14 cellular contexts compared by ENCODE assay signal in the genomic region with DNA sequence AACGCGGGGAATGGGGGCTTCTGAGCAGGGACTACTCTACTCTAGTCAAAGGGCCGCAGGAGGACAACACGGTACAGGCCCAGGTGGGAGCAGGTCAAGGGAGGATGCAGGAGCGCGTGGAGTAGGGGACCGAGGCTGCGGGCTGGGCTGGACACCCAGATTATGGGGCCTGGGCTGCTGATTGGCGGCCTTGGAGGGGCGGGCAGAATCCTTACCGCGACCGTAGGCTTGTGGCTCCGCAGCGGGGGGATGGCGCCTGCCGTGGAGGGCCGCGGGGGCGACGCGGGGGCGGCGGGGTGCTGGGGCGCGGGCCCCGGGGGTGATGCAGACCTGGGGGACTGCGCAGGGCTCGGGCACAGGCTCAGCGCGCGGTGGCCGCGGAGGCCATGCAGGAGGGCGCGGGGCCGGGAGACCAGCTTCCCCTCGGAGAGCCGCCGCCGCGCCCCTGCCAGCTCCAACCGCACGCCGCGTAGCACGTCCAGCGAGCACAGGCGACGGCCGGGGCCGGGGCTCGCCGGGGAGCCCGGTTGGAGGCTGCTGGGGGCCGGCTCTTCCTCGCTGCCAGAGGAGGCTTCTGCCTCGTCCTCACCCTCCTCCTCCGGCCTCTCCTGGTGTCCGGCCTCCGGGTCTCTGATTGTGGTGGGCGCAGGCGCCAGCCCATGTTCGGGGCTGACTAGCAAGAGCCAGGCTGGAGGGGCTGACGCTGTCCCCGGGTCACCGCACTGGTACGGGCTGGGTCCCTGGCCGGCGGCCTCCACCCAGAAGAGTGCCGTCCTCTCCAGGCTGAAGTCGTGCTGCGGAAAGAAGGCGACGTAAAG. TPM values are rescaled to one million over a fixed set of nuclear protein-coding genes. Genes with fewer than 3 reads are reported as not detected.
A peak's percentile ranks its signal among the peaks of the same experiment; 100 is the strongest.
DNase-seq lines count a peak whose midpoint lies in the region; ATAC-seq and TF ChIP-seq lines count a peak whose summit lies in the region.
"Had no signal": no experiment of that assay in that cellular context is flagged by ENCODE, and none has a peak within 500 bp of the region (broad histone marks: within the 10 kb centered on the region; RNA-seq: fewer than 3 reads in every experiment).

No MANE protein-coding gene starts in this region.

- WGBS in iPS DF 6.9 (ENCODE audit: insufficient coverage, insufficient read length): no CpG with 5 or more reads among the region's 75 CpGs

- peak overlapping the region; percentile 86 for H3K4me2 ChIP-seq in GM23338

- no peaks in the 10 kb centered on the region for H3F3A ChIP-seq in GM23338 (replicated peaks; ENCODE audit: low read depth)

- H3K4me3 ChIP-seq in GM23338 (peak overlapping the region; percentile 66), RWPE2 (ENCODE audit: severe bottlenecking) (no peak overlapping the region), iPS DF 6.9 (ENCODE audit: low read length) (peak overlapping the region; percentile 28; the same call in 1 of the 2 replicates)

- H3K4me1 ChIP-seq in GM23338 (ENCODE audit: insufficient read depth) (peaks cover 5% of the 10 kb centered on the region; the same call in 1 of the 2 replicates), RWPE2 (ENCODE audit: insufficient read depth, poor library complexity, severe bottlenecking) (no peaks in the 10 kb centered on the region), iPS DF 6.9 (ENCODE audit: control insufficient read depth, insufficient read depth, low read length) (no peaks in the 10 kb centered on the region; the same call in 1 of the 2 replicates)

- H3K9me3 Mint-ChIP-seq in GM23338: no peaks in the 10 kb centered on the region
- no peaks in the 10 kb centered on the region for H3K9me3 Mint-ChIP-seq in progenitor cell of endocrine pancreas (ENCODE audit: low read depth)
- H3K9me3 Mint-ChIP-seq: activated naive CD8-positive, alpha-beta T cell treated with anti-CD3 and anti-CD28 coated beads, Interleukin-2, amount 50 U/mL, for 24 hours; CD4-positive, alpha-beta memory T cell; naive thymus-derived CD4-positive, alpha-beta T cell had no signal

- H3K79me2 ChIP-seq in GM23338 (replicated peaks; ENCODE audit: insufficient read depth): no peaks in the 10 kb centered on the region

- H2AFZ ChIP-seq in GM23338: peak overlapping the region; percentile 95

- H3K4me3 Mint-ChIP-seq in GM23338: peak overlapping the region; percentile 87
- peak overlapping the region; percentile 58 for H3K4me3 Mint-ChIP-seq in progenitor cell of endocrine pancreas (ENCODE audit: low read depth)
- H3K4me3 Mint-ChIP-seq: activated CD8-positive, alpha-beta memory T cell treated with anti-CD3 and anti-CD28 coated beads, Interleukin-2, amount 10 ng/mL, durations not matched to agents 7 days and 5 days; activated naive CD8-positive, alpha-beta T cell treated with anti-CD3 and anti-CD28 coated beads, Interleukin-2, amount 50 U/mL, for 24 hours; CD4-positive, alpha-beta memory T cell; naive thymus-derived CD4-positive, alpha-beta T cell had no signal

- H3K27me3 Mint-ChIP-seq in GM23338 (ENCODE audit: insufficient read depth, low read depth, poor library complexity) (peaks cover 13% of the 10 kb centered on the region), progenitor cell of endocrine pancreas (peaks cover 8% of the 10 kb centered on the region)
- H3K27me3 Mint-ChIP-seq: activated CD8-positive, alpha-beta memory T cell treated with anti-CD3 and anti-CD28 coated beads, Interleukin-2, amount 10 ng/mL, durations not matched to agents 7 days and 5 days; activated naive CD8-positive, alpha-beta T cell treated with anti-CD3 and anti-CD28 coated beads, Interleukin-2, amount 50 U/mL, for 24 hours; CD4-positive, alpha-beta memory T cell; naive thymus-derived CD4-positive, alpha-beta T cell had no signal

- no peaks in the 10 kb centered on the region for H3K9me2 ChIP-seq in GM23338 (ENCODE audit: insufficient read depth)

- H3K36me3 Mint-ChIP-seq in GM23338 (ENCODE audit: low read depth) (no peaks in the 10 kb centered on the region), progenitor cell of endocrine pancreas (ENCODE audit: insufficient read depth) (peaks cover 14% of the 10 kb centered on the region)

- DNase-seq in GM23338 (ENCODE audit: low spot score) (peak; percentile 80), RWPE2 (ENCODE audit: low spot score) (peak; percentile 72), iPS DF 6.9 (ENCODE audit: low read depth, low spot score) (no peak), progenitor cell of endocrine pancreas (ENCODE audit: low spot score, unreplicated experiment) (no peak), SIG-M5 (lab: John Stamatoyannopoulos, UW) (no peak), HuH-7.5 (ENCODE audit: low spot score) (no peak), NCI-H1436 (lab: John Stamatoyannopoulos, UW) (no peak)
- DNase-seq: NCI-H1417 treated with DMSO at 0.1 percent for 48 hours had no signal

- no peaks in the 10 kb centered on the region for H3K36me3 ChIP-seq in GM23338 (ENCODE audit: insufficient read depth)
- H3K36me3 ChIP-seq in RWPE2 (ENCODE audit: low read depth): peaks cover 33% of the 10 kb centered on the region
- no peaks in the 10 kb centered on the region for H3K36me3 ChIP-seq in iPS DF 6.9 (ENCODE audit: control insufficient read depth, insufficient read depth, low read length)

- TF ChIP-seq CTCF in GM23338 (conservative IDR thresholded peaks at IDR 0.05; ENCODE audit: low read depth in 2 of 2): no peak; a peak in 1 of 4 replicates
- TF ChIP-seq CTCF in RWPE2 (IDR thresholded peaks at IDR 0.05; ENCODE audit: poor library complexity, severe bottlenecking): peak; percentile 44
- TF ChIP-seq CTCF in progenitor cell of endocrine pancreas (IDR thresholded peaks at IDR 0.05; ENCODE audit: unreplicated experiment): peak; percentile 2

- H3K4me1 Mint-ChIP-seq in GM23338: peaks cover 4% of the 10 kb centered on the region; the same call in 1 of the 3 replicates
- H3K4me1 Mint-ChIP-seq in progenitor cell of endocrine pancreas (ENCODE audit: low read depth): peaks cover 2% of the 10 kb centered on the region

- peak overlapping the region; percentile 68 for H3K27ac Mint-ChIP-seq in GM23338
- H3K27ac Mint-ChIP-seq in progenitor cell of endocrine pancreas: peak overlapping the region; percentile 62
- H3K27ac Mint-ChIP-seq: activated CD8-positive, alpha-beta memory T cell treated with anti-CD3 and anti-CD28 coated beads, Interleukin-2, amount 10 ng/mL, durations not matched to agents 7 days and 5 days; activated naive CD8-positive, alpha-beta T cell treated with anti-CD3 and anti-CD28 coated beads, Interleukin-2, amount 50 U/mL, for 24 hours; CD4-positive, alpha-beta memory T cell had no signal

- peaks cover 13% of the 10 kb centered on the region for H3K27me3 ChIP-seq in GM23338 (ENCODE audit: insufficient read depth)
- no peaks in the 10 kb centered on the region for H3K27me3 ChIP-seq in RWPE2 (ENCODE audit: insufficient read depth, poor library complexity, severe bottlenecking)
- peaks cover 3% of the 10 kb centered on the region; the same call in 1 of the 2 replicates for H3K27me3 ChIP-seq in iPS DF 6.9 (ENCODE audit: control insufficient read depth, insufficient read depth, low read length)

- ATAC-seq in GM23338 (peak; percentile 87), RWPE2 (ENCODE audit: low read depth) (no peak), GM21515 (IDR thresholded peaks at IDR 0.05; ENCODE audit: unreplicated experiment) (no peak)
- ATAC-seq: activated CD8-positive, alpha-beta memory T cell treated with anti-CD3 and anti-CD28 coated beads, Interleukin-2, amount 10 ng/mL, durations not matched to agents 7 days and 5 days; activated naive CD8-positive, alpha-beta T cell treated with anti-CD3 and anti-CD28 coated beads, Interleukin-2, amount 50 U/mL, for 24 hours had no signal

- H3K27ac ChIP-seq in GM23338 (ENCODE audit: low read depth) (no peak overlapping the region; the same call in 1 of the 2 replicates), RWPE2 (ENCODE audit: poor library complexity, severe bottlenecking) (no peak overlapping the region), iPS DF 6.9 (ENCODE audit: low read length) (no peak overlapping the region)
- H3K27ac ChIP-seq: RWPE1 had no signal

- H3K9me3 ChIP-seq in RWPE2 (ENCODE audit: severe bottlenecking) (no peaks in the 10 kb centered on the region), iPS DF 6.9 (ENCODE audit: control insufficient read depth, insufficient read depth, low read length) (no peaks in the 10 kb centered on the region)

- H4K20me1 ChIP-seq in GM23338 (replicated peaks; ENCODE audit: insufficient read depth): no peaks in the 10 kb centered on the region; the same call in 1 of the 2 replicates

TF ChIP-seq in GM23338, 12 proteins besides CTCF, POLR2A, EP300 and RAD21:
- no peak for TF ChIP-seq EZH2phosphoT487 (IDR thresholded peaks at IDR 0.05; ENCODE audit: unreplicated experiment)
- TF ChIP-seq, protein P1, sequence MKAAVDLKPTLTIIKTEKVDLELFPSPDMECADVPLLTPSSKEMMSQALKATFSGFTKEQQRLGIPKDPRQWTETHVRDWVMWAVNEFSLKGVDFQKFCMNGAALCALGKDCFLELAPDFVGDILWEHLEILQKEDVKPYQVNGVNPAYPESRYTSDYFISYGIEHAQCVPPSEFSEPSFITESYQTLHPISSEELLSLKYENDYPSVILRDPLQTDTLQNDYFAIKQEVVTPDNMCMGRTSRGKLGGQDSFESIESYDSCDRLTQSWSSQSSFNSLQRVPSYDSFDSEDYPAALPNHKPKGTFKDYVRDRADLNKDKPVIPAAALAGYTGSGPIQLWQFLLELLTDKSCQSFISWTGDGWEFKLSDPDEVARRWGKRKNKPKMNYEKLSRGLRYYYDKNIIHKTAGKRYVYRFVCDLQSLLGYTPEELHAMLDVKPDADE (IDR thresholded peaks at IDR 0.05): no peak
- peak; percentile 42 for TF ChIP-seq POLR2AphosphoS5 (IDR thresholded peaks at IDR 0.05; ENCODE audit: low read depth)

RNA-seq across cellular contexts. Expression of a gene that starts 12.9 kb away (rescaled TPM):
- total RNA-seq in GM23338 (2014; rRNA removed; shearing (Covaris generic)): 1.4 and 1.5 TPM in 2 replicates
- polyA plus RNA-seq in GM23338 (2016; fragmentation: Nextera tagmentation; extraction: Ambion mirVana): 0.47 and 0.53 TPM in 2 replicates
- 5.8 and 6.2 TPM in 2 replicates for total RNA-seq in progenitor cell of endocrine pancreas

RNA-seq across cellular contexts. Expression of a gene that starts 25.6 kb away (rescaled TPM):
- total RNA-seq in GM23338 (2014; rRNA removed; shearing (Covaris generic)): not detected in 2 replicates
- polyA plus RNA-seq in GM23338 (2016; fragmentation: Nextera tagmentation; extraction: Ambion mirVana): 0.09 TPM in 1 of 2 replicates, not detected in the other
- total RNA-seq in progenitor cell of endocrine pancreas: not detected in 2 replicates
- total RNA-seq: activated CD8-positive, alpha-beta memory T cell treated with anti-CD3 and anti-CD28 coated beads, Interleukin-2, amount 10 ng/mL, durations not matched to agents 7 days and 5 days; CD4-positive, alpha-beta memory T cell; naive thymus-derived CD4-positive, alpha-beta T cell had no signal
- polyA plus RNA-seq: CD4-positive, alpha-beta memory T cell; naive thymus-derived CD4-positive, alpha-beta T cell had no signal

RNA-seq across cellular contexts. Expression of a gene that starts 31.5 kb away (rescaled TPM):
- total RNA-seq in GM23338 (2014; rRNA removed; shearing (Covaris generic)): 16.5 and 21.2 TPM in 2 replicates
- 16.8 and 18.9 TPM in 2 replicates for polyA plus RNA-seq in GM23338 (2016; fragmentation: Nextera tagmentation; extraction: Ambion mirVana)
- total RNA-seq in progenitor cell of endocrine pancreas: 32.6 and 34.4 TPM in 2 replicates

RNA-seq across cellular contexts. Expression of a gene that starts 34.3 kb away (rescaled TPM):
- total RNA-seq in GM23338 (2014; rRNA removed; shearing (Covaris generic)): 20.1 and 27.7 TPM in 2 replicates
- 4.5 and 5.4 TPM in 2 replicates for polyA plus RNA-seq in GM23338 (2016; fragmentation: Nextera tagmentation; extraction: Ambion mirVana)
- 0.38 and 0.40 TPM in 2 replicates for total RNA-seq in progenitor cell of endocrine pancreas
- total RNA-seq: activated CD8-positive, alpha-beta memory T cell treated with anti-CD3 and anti-CD28 coated beads, Interleukin-2, amount 10 ng/mL, durations not matched to agents 7 days and 5 days; CD4-positive, alpha-beta memory T cell; naive thymus-derived CD4-positive, alpha-beta T cell had no signal
- polyA plus RNA-seq: CD4-positive, alpha-beta memory T cell; naive thymus-derived CD4-positive, alpha-beta T cell had no signal

RNA-seq across cellular contexts. Expression of a gene that starts 56.9 kb away (rescaled TPM):
- total RNA-seq in GM23338 (2014; rRNA removed; shearing (Covaris generic)): not detected in 2 replicates
- polyA plus RNA-seq in GM23338 (2016; fragmentation: Nextera tagmentation; extraction: Ambion mirVana): not detected in 2 replicates
- total RNA-seq in progenitor cell of endocrine pancreas: not detected in 2 replicates
- total RNA-seq: activated CD8-positive, alpha-beta memory T cell treated with anti-CD3 and anti-CD28 coated beads, Interleukin-2, amount 10 ng/mL, durations not matched to agents 7 days and 5 days; CD4-positive, alpha-beta memory T cell; naive thymus-derived CD4-positive, alpha-beta T cell had no signal
- polyA plus RNA-seq: CD4-positive, alpha-beta memory T cell; naive thymus-derived CD4-positive, alpha-beta T cell had no signal

Comparison
In these comparisons a context has a peak if more than half of its experiments do, and no peak if none do; other contexts are left out.
1. DNase-seq: peak in GM23338 (single experiment) and RWPE2 (single experiment); none in iPS DF 6.9 (single experiment), progenitor cell of endocrine pancreas (single experiment), SIG-M5 (single experiment), HuH-7.5 (single experiment) and NCI-H1436 (single experiment).
2. CTCF ChIP-seq: peak in RWPE2 (single experiment) and progenitor cell of endocrine pancreas (single experiment); none in GM23338 (0 of 2).